Comparison of ENCODE assay signal across 3 cellular contexts in genomic region chr2:175293195-175293594, GRCh38.
A peak's percentile ranks its signal among the peaks of the same experiment; 100 is the strongest.
TF ChIP-seq lines count a peak whose summit lies in the region.

No MANE protein-coding gene starts in this region.

TF ChIP-seq in HepG2, 621 proteins besides CTCF, POLR2A, EP300 and RAD21:
- no peak for TF ChIP-seq TCF7L2 (IDR thresholded peaks at IDR 0.05; ENCODE audit: low read depth, low read length)
- TF ChIP-seq MAFK (conservative IDR thresholded peaks at IDR 0.05 in 1 of 2, IDR thresholded peaks at IDR 0.05 in 1 of 2; ENCODE audit: low read length in 2 of 2), result peak; percentile 76 to 83
- TF ChIP-seq MAFF (IDR thresholded peaks at IDR 0.05; ENCODE audit: low read depth, low read length), result peak; percentile 66
- TF ChIP-seq ZNF772 (CRISPR knock-in tag; IDR thresholded peaks at IDR 0.05), result no peak

TF ChIP-seq in K562, 482 proteins besides CTCF, POLR2A, EP300 and RAD21:
- TF ChIP-seq SIRT6 (IDR thresholded peaks at IDR 0.05; ENCODE audit: low read depth, low read length), result no peak
- TF ChIP-seq MAFK (IDR thresholded peaks at IDR 0.05; ENCODE audit: low read length), result 0 out of 2 replicates have a peak, but pooled peaks have one; percentile 4
- no peak for TF ChIP-seq PCBP1 (IDR thresholded peaks at IDR 0.05; ENCODE audit: low read depth, low read length, poor library complexity, severe bottlenecking)
- TF ChIP-seq ZNF316 (IDR thresholded peaks at IDR 0.05), result peak; percentile 45; the same call in 1 of the 2 replicates
- no peak for TF ChIP-seq MCM7 (IDR thresholded peaks at IDR 0.05)
- peak; percentile 33; the same call in 1 of the 2 replicates for TF ChIP-seq C11orf30 (IDR thresholded peaks at IDR 0.05; ENCODE audit: low read depth)
- TF ChIP-seq DLX4 (CRISPR knock-in tag; IDR thresholded peaks at IDR 0.05), result no peak

TF ChIP-seq in HEK293T, 16 proteins besides CTCF, POLR2A, EP300 and RAD21:
- TF ChIP-seq FOXM1 (IDR thresholded peaks at IDR 0.05; ENCODE audit: borderline replicate concordance), result no peak
- no peak for TF ChIP-seq ZNF384 (IDR thresholded peaks at IDR 0.05)
